In the genomic region with DNA sequence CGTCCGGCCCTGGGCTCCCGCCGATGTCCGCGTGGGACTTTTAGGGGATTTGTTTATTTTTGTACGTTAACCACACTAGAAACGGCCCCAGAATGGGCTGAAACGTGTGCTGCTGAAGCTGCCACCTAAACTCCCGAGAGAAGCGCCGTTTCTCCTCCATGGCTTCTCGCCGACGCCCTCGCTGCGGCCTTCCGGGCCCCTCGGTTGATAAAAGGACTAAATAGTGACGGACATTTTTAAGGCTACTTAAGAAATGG, we compare ENCODE assay signal across 8 cellular contexts. TPM values are rescaled to one million over a fixed set of nuclear protein-coding genes. Genes with fewer than 3 reads are reported as not detected.
DNase-seq lines count a peak whose midpoint lies in the region; ATAC-seq, FAIRE-seq and TF ChIP-seq lines count a peak whose summit lies in the region.

No MANE protein-coding gene starts in this region.

- H3K4me3 ChIP-seq in CD4-positive, CD25-positive, alpha-beta regulatory T cell (ENCODE audit: low read depth, low read length): peak overlapping the region; percentile 67
- H3K4me3 ChIP-seq in astrocyte (ENCODE audit: insufficient read depth, low read depth, low read length) (peak overlapping the region; percentile 58), upper lobe of right lung (peak overlapping the region; percentile 76)

- H3K79me2 ChIP-seq in astrocyte (ENCODE audit: insufficient read depth, low read length): peaks cover 32% of the 10 kb centered on the region

- peak overlapping the region; percentile 74 for H3K9ac ChIP-seq in astrocyte (ENCODE audit: low read length)

- ATAC-seq in CD4-positive, CD25-positive, alpha-beta regulatory T cell (ENCODE audit: low read depth in 2 of 2): no peak
- ATAC-seq in HG03060 (IDR thresholded peaks at IDR 0.05; ENCODE audit: low read depth, unreplicated experiment) (peak; percentile 1), memory B cell (ENCODE audit: low read depth) (peak; percentile 6), upper lobe of right lung (no peak), HG02610 (IDR thresholded peaks at IDR 0.05; ENCODE audit: unreplicated experiment) (no peak)

- H3K27me3 Mint-ChIP-seq in CD4-positive, CD25-positive, alpha-beta regulatory T cell: peaks cover 7% of the 10 kb centered on the region
- H3K27me3 Mint-ChIP-seq in astrocyte (ENCODE audit: low read depth, unreplicated experiment): peaks cover 8% of the 10 kb centered on the region
- H3K27me3 Mint-ChIP-seq in memory B cell: no peaks in the 10 kb centered on the region

- peak overlapping the region; percentile 76 for H3K27ac ChIP-seq in CD4-positive, CD25-positive, alpha-beta regulatory T cell (ENCODE audit: insufficient read depth, low read length, poor library complexity, severe bottlenecking)
- H3K27ac ChIP-seq in astrocyte (ENCODE audit: low read depth, low read length) (peak overlapping the region; percentile 33), upper lobe of right lung (peak overlapping the region; percentile 97)

- no peaks in the 10 kb centered on the region for H3K36me3 ChIP-seq in CD4-positive, CD25-positive, alpha-beta regulatory T cell (ENCODE audit: control insufficient read depth, insufficient read depth, low read length)
- H3K36me3 ChIP-seq in astrocyte (ENCODE audit: insufficient read depth, low read length) (no peaks in the 10 kb centered on the region), upper lobe of right lung (no peaks in the 10 kb centered on the region)

- no peaks in the 10 kb centered on the region for H3K27me3 ChIP-seq in CD4-positive, CD25-positive, alpha-beta regulatory T cell (ENCODE audit: control insufficient read depth, insufficient read depth, low read length)
- H3K27me3 ChIP-seq in astrocyte (ENCODE audit: insufficient read depth, low read length) (no peaks in the 10 kb centered on the region), upper lobe of right lung (no peaks in the 10 kb centered on the region)

- DNase-seq in CD4-positive, CD25-positive, alpha-beta regulatory T cell: peak in 1 of 3 donors; percentile 41
- DNase-seq in astrocyte (ENCODE audit: low read depth) (no peak), memory B cell (ENCODE audit: low spot score in 2 of 2) (no peak), upper lobe of right lung (no peak), iPS-NIHi11 (ENCODE audit: low spot score) (no peak), SW 1271 (lab: John Stamatoyannopoulos, UW) (no peak)

- intact Hi-C loops in upper lobe of right lung (cut with DNase I): no loop called here

- peak overlapping the region; percentile 88 for H3K4me2 ChIP-seq in astrocyte (ENCODE audit: low read length)

- FAIRE-seq in astrocyte (lab: Jason Lieb, UNC): no peak

- no peaks in the 10 kb centered on the region for H3K36me3 Mint-ChIP-seq in CD4-positive, CD25-positive, alpha-beta regulatory T cell
- H3K36me3 Mint-ChIP-seq in astrocyte (ENCODE audit: low read depth, unreplicated experiment) (peaks cover 2% of the 10 kb centered on the region), memory B cell (no peaks in the 10 kb centered on the region)

- H3K9me3 ChIP-seq in CD4-positive, CD25-positive, alpha-beta regulatory T cell (ENCODE audit: control insufficient read depth in 2 of 2, low read length in 2 of 2): no peaks in the 10 kb centered on the region
- H3K9me3 ChIP-seq in astrocyte (ENCODE audit: insufficient read depth, low read depth, low read length) (no peaks in the 10 kb centered on the region), upper lobe of right lung (no peaks in the 10 kb centered on the region)

- no peaks in the 10 kb centered on the region for H3K9me3 Mint-ChIP-seq in CD4-positive, CD25-positive, alpha-beta regulatory T cell
- H3K9me3 Mint-ChIP-seq in astrocyte (ENCODE audit: unreplicated experiment) (no peaks in the 10 kb centered on the region), memory B cell (no peaks in the 10 kb centered on the region)

- TF ChIP-seq CTCF in astrocyte (IDR thresholded peaks at IDR 0.05; ENCODE audit: insufficient read depth, low read depth, low read length) (no peak), upper lobe of right lung (IDR thresholded peaks at IDR 0.05) (no peak)

- peaks cover 34% of the 10 kb centered on the region for H4K20me1 ChIP-seq in astrocyte (ENCODE audit: insufficient read depth, low read length)

- peaks cover 16 to 57% (median 39%) of the 10 kb centered on the region in 4 donors for H3K4me1 Mint-ChIP-seq in CD4-positive, CD25-positive, alpha-beta regulatory T cell
- peaks cover 23% of the 10 kb centered on the region for H3K4me1 Mint-ChIP-seq in astrocyte (ENCODE audit: low read depth, unreplicated experiment)
- H3K4me1 Mint-ChIP-seq in memory B cell: peaks cover 31% of the 10 kb centered on the region

- H3K27ac Mint-ChIP-seq in CD4-positive, CD25-positive, alpha-beta regulatory T cell: peak overlapping the region; percentile 90 to 91 (median 90)
- H3K27ac Mint-ChIP-seq in astrocyte (ENCODE audit: unreplicated experiment) (peak overlapping the region; percentile 72), memory B cell (peak overlapping the region; percentile 92)

- H3K4me1 ChIP-seq in CD4-positive, CD25-positive, alpha-beta regulatory T cell (ENCODE audit: control insufficient read depth, insufficient read depth, low read length, poor library complexity, severe bottlenecking): peaks cover 53% of the 10 kb centered on the region
- H3K4me1 ChIP-seq in astrocyte (ENCODE audit: insufficient read depth, low read length) (peaks cover 46% of the 10 kb centered on the region), upper lobe of right lung (peaks cover 36% of the 10 kb centered on the region)

- H2AFZ ChIP-seq in astrocyte (ENCODE audit: low read depth, low read length): peak overlapping the region; percentile 86

- peak overlapping the region; percentile 92 to 97 (median 96) for H3K4me3 Mint-ChIP-seq in CD4-positive, CD25-positive, alpha-beta regulatory T cell
- H3K4me3 Mint-ChIP-seq in astrocyte (ENCODE audit: unreplicated experiment): peak overlapping the region; percentile 84
- H3K4me3 Mint-ChIP-seq in memory B cell: peak overlapping the region; percentile 89

RNA-seq across cellular contexts. Expression of gene PTTG1IP, which starts 0.7 kb away (rescaled TPM):
- 98.3 TPM for total RNA-seq in CD4-positive, CD25-positive, alpha-beta regulatory T cell
- 100 to 1,000 TPM in 1 of 4 donors, 10 to 100 TPM in 3; 78.5 to 100 (median 95.1) TPM for polyA plus RNA-seq in CD4-positive, CD25-positive, alpha-beta regulatory T cell
- total RNA-seq in astrocyte: 208 and 240 TPM in 2 replicates
- total RNA-seq in upper lobe of right lung: 244 TPM

RNA-seq across cellular contexts. Expression of gene ITGB2, which starts 46.5 kb away (rescaled TPM):
- total RNA-seq in CD4-positive, CD25-positive, alpha-beta regulatory T cell: 411 TPM
- polyA plus RNA-seq in CD4-positive, CD25-positive, alpha-beta regulatory T cell: 100 to 1,000 TPM; 415 to 519 (median 446) TPM
- total RNA-seq in astrocyte (0.61 TPM in 1 of 2 replicates, not detected in the other), upper lobe of right lung (370 TPM)

RNA-seq across cellular contexts. Expression of gene SUMO3, which starts 56.3 kb away (rescaled TPM):
- total RNA-seq in CD4-positive, CD25-positive, alpha-beta regulatory T cell: 65.8 TPM
- polyA plus RNA-seq in CD4-positive, CD25-positive, alpha-beta regulatory T cell: 10 to 100 TPM; 76.3 to 88.9 (median 80.2) TPM
- total RNA-seq in astrocyte (72.7 and 83.5 TPM in 2 replicates), upper lobe of right lung (85.0 TPM)

Comparison
In these comparisons a context has a peak if more than half of its experiments do, and no peak if none do; other contexts are left out.
1. ATAC-seq: peak in HG03060 (single experiment) and memory B cell (single experiment); none in CD4-positive, CD25-positive, alpha-beta regulatory T cell (0 of 2), upper lobe of right lung (single experiment) and HG02610 (single experiment).
2. H3K27ac ChIP-seq: peak in every context shown above with its lines; median percentile 97 in upper lobe of right lung; 76 in CD4-positive, CD25-positive, alpha-beta regulatory T cell; 33 in astrocyte.
3. RNA of gene ITGB2, which starts 46.5 kb away (total RNA-seq): 411 TPM in CD4-positive, CD25-positive, alpha-beta regulatory T cell (single experiment) and 370 TPM in upper lobe of right lung (single experiment); 0.61 TPM in astrocyte; every median in the first group is over 100 times any median in the second.
4. Peak in every context shown above with its lines, with median percentiles within 50 percentile points of each other: H3K4me3 ChIP-seq, H3K27ac Mint-ChIP-seq and H3K4me3 Mint-ChIP-seq.